ENCODE assay signal across 8 cellular contexts in genomic region chr17:2101448-2102257, GRCh38. TPM values are rescaled to one million over a fixed set of nuclear protein-coding genes. Genes with fewer than 3 reads are reported as not detected.
DNase-seq lines count a peak whose midpoint lies in the region; ATAC-seq and TF ChIP-seq lines count a peak whose summit lies in the region.

No MANE protein-coding gene starts in this region.

- WGBS in stomach, 5 donors, result 26 to 49% (median 41%) methylated on average over 13 to 15 of the region's 15 CpGs

- no peak for TF ChIP-seq POLR2A in stomach (IDR thresholded peaks at IDR 0.05)

- no peak for TF ChIP-seq EP300 in stomach (IDR thresholded peaks at IDR 0.05)

- no peaks in the 10 kb centered on the region for H3K27me3 ChIP-seq in stomach

- no peak for ATAC-seq in GM21360 (IDR thresholded peaks at IDR 0.05; ENCODE audit: unreplicated experiment)

- H3K27ac ChIP-seq in epithelial cell of prostate, result peak overlapping the region; percentile 43
- peak overlapping the region in 4 of 5 donors; percentile 14 to 42 (median 18) for H3K27ac ChIP-seq in stomach

- intact Hi-C loops in stomach (cut with DNase I; ENCODE audit: low total_unique reads), result loop anchor here (10.0 kb wide), 1 partner anchor 53 kb away; no protein-coding TSS in a partner anchor

- H3K9me3 ChIP-seq in stomach, result no peaks in the 10 kb centered on the region

- H3K36me3 ChIP-seq in stomach, result no peaks in the 10 kb centered on the region

- peak; percentile 37 to 46 for DNase-seq in NOMO-1 (lab: John Stamatoyannopoulos, UW; ENCODE audit: unreplicated experiment in 2 of 2)
- no peak for DNase-seq in NOMO-1 treated with dmso at 0.1 percent for 144 hours (lab: John Stamatoyannopoulos, UW; ENCODE audit: unreplicated experiment)
- DNase-seq in activated CD4-positive, alpha-beta T cell treated with anti-CD3 and anti-CD28 coated beads for 4 hours, result peak; percentile 21 to 31
- DNase-seq in epithelial cell of prostate (ENCODE audit: low read depth, low spot score), result peak; percentile 98
- peak; percentile 91 for DNase-seq in stomach
- DNase-seq in Ammon's horn (ENCODE audit: low spot score), result no peak
- no peak for DNase-seq in superior temporal gyrus (ENCODE audit: extremely low spot score)

- H3K4me1 ChIP-seq in stomach, result peaks cover 11 to 31% (median 20%) of the 10 kb centered on the region in 4 donors

- H3K4me3 ChIP-seq in stomach, result no peak overlapping the region

- TF ChIP-seq CTCF in stomach (IDR thresholded peaks at IDR 0.05), result no peak

RNA-seq across cellular contexts. Expression of gene HIC1, which starts 46.8 kb away (rescaled TPM):
- total RNA-seq in stomach, result 100 to 1,000 TPM in 1 of 5 donors, 10 to 100 TPM in 1, 1 to 10 TPM in 3; 7.6 to 107 (median 9.4) TPM
- 10 to 100 TPM in 1 of 3 donors, 1 to 10 TPM in 2; 1.5 to 11.2 (median 6.2) TPM for polyA plus RNA-seq in stomach

RNA-seq across cellular contexts. Expression of gene OVCA2, which starts 59.8 kb away (rescaled TPM):
- total RNA-seq in stomach, result 10 to 100 TPM in 3 of 5 donors, 1 to 10 TPM in 1, not detected in 1; 3.1 to 31.9 (median 17.3) TPM
- polyA plus RNA-seq in stomach, result 10 to 100 TPM; 60.3 to 83.4 (median 66.7) TPM

Comparison
In these comparisons a context has a peak if more than half of its experiments do, and no peak if none do; other contexts are left out.
1. DNase-seq: peak in NOMO-1 (2 of 2), activated CD4-positive, alpha-beta T cell treated with anti-CD3 and anti-CD28 coated beads for 4 hours (2 of 2), epithelial cell of prostate (single experiment) and stomach (single experiment); none in NOMO-1 treated with dmso at 0.1 percent for 144 hours (single experiment), Ammon's horn (single experiment) and superior temporal gyrus (single experiment).